Comparison of ENCODE assay signal across 3 cellular contexts in genomic region chr14:61112506-61112905, GRCh38.
TF ChIP-seq lines count a peak whose summit lies in the region.

No MANE protein-coding gene starts in this region.

TF ChIP-seq in HepG2, 621 proteins besides CTCF, POLR2A, EP300 and RAD21:
- TF ChIP-seq ZNF841 (CRISPR knock-in tag; IDR thresholded peaks at IDR 0.05; ENCODE audit: borderline replicate concordance): no peak
- TF ChIP-seq, protein P1, sequence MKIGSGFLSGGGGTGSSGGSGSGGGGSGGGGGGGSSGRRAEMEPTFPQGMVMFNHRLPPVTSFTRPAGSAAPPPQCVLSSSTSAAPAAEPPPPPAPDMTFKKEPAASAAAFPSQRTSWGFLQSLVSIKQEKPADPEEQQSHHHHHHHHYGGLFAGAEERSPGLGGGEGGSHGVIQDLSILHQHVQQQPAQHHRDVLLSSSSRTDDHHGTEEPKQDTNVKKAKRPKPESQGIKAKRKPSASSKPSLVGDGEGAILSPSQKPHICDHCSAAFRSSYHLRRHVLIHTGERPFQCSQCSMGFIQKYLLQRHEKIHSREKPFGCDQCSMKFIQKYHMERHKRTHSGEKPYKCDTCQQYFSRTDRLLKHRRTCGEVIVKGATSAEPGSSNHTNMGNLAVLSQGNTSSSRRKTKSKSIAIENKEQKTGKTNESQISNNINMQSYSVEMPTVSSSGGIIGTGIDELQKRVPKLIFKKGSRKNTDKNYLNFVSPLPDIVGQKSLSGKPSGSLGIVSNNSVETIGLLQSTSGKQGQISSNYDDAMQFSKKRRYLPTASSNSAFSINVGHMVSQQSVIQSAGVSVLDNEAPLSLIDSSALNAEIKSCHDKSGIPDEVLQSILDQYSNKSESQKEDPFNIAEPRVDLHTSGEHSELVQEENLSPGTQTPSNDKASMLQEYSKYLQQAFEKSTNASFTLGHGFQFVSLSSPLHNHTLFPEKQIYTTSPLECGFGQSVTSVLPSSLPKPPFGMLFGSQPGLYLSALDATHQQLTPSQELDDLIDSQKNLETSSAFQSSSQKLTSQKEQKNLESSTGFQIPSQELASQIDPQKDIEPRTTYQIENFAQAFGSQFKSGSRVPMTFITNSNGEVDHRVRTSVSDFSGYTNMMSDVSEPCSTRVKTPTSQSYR (CRISPR knock-in tag; IDR thresholded peaks at IDR 0.05; ENCODE audit: borderline replicate concordance): no peak

TF ChIP-seq in H1, 55 proteins besides CTCF, POLR2A, EP300 and RAD21 (continues in another document):
- TF ChIP-seq SIRT6 (IDR thresholded peaks at IDR 0.05; ENCODE audit: low read length) (no peak), RBBP5 (IDR thresholded peaks at IDR 0.05; ENCODE audit: borderline replicate concordance, low read depth, low read length) (no peak), SAP30 (IDR thresholded peaks at IDR 0.05; ENCODE audit: insufficient read depth, insufficient replicate concordance, low read length) (no peak), RFX5 (IDR thresholded peaks at IDR 0.05; ENCODE audit: borderline replicate concordance, low read depth, low read length) (no peak), BCL11A (IDR thresholded peaks at IDR 0.05; ENCODE audit: low read depth in 2 of 2, low read length in 2 of 2) (no peak), FOSL1 (IDR thresholded peaks at IDR 0.05; ENCODE audit: insufficient read depth, low read depth, low read length) (no peak), EGR1 (IDR thresholded peaks at IDR 0.05; ENCODE audit: borderline replicate concordance, low read depth, low read length) (no peak), CHD2 (IDR thresholded peaks at IDR 0.05; ENCODE audit: low read length) (no peak), SP2 (IDR thresholded peaks at IDR 0.05; ENCODE audit: low read length) (no peak), POLR2AphosphoS5 (IDR thresholded peaks at IDR 0.05; ENCODE audit: low read depth, low read length) (no peak), CHD7 (IDR thresholded peaks at IDR 0.05; ENCODE audit: insufficient replicate concordance, low read length) (no peak), POU5F1 (IDR thresholded peaks at IDR 0.05; ENCODE audit: low read depth, low read length) (no peak), TCF12 (IDR thresholded peaks at IDR 0.05; ENCODE audit: low read depth, low read length) (no peak), CBX8 (IDR thresholded peaks at IDR 0.05; ENCODE audit: borderline replicate concordance, low read depth, low read length) (no peak), MAX (IDR thresholded peaks at IDR 0.05) (no peak), SUZ12 (IDR thresholded peaks at IDR 0.05; ENCODE audit: low read length) (no peak)

TF ChIP-seq in SK-N-SH treated with all-trans-retinoic acid at 6 μM for 48 hours, 23 proteins besides CTCF, POLR2A, EP300 and RAD21:
- no peak for TF ChIP-seq ZFP30 (CRISPR knock-in tag; IDR thresholded peaks at IDR 0.05)
- TF ChIP-seq CSRNP3 (CRISPR knock-in tag; IDR thresholded peaks at IDR 0.05): no peak
- no peak for TF ChIP-seq PPARA (CRISPR knock-in tag; IDR thresholded peaks at IDR 0.05; ENCODE audit: borderline replicate concordance)
- TF ChIP-seq ZNF8 (CRISPR knock-in tag; IDR thresholded peaks at IDR 0.05): no peak
- no peak for TF ChIP-seq ZNF565 (CRISPR knock-in tag; conservative IDR thresholded peaks at IDR 0.05; ENCODE audit: low read depth)
- no peak for TF ChIP-seq CSDC2 (CRISPR knock-in tag; IDR thresholded peaks at IDR 0.05)
- no peak for TF ChIP-seq PATZ1 (CRISPR knock-in tag; IDR thresholded peaks at IDR 0.05; ENCODE audit: borderline replicate concordance)
